ENCODE assay signal across 8 cellular contexts in the genomic region with DNA sequence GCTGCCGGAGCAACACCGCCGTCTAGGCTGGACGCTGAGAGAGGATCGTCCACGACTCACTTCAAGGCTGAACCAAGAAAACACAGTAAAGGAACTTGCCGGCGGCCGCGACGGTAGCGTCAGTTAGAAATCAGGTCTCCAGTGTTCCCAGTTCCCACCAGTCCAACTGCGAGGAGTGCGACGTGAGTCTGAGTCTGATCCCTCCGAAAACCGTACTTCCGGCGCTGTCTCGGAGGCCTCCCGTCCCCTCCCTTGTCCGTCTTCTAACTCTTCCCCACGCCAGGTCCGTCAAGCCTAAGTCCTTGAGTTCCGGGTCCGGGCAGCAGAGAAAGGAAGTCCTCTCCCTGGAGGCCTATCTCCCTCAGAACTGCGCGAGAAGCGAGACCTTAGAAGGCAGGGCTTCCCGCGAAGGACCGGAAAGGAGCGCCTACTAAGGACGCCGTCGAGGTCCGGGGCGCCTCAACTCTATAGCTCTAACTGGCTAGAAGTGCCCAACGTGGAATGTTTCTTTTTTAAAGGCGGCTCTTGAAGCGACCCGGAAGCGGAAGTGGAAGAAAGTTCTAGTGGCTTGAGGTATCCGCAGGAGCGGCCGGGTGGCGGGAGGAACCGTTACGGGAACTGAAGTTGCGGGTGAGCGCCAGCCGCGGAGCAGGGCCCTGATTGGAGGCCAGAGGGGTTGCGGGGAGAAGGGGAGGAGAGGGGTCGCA. TPM values are rescaled to one million over a fixed set of nuclear protein-coding genes. Genes with fewer than 3 reads are reported as not detected.
DNase-seq lines count a peak whose midpoint lies in the region; ATAC-seq, FAIRE-seq and TF ChIP-seq lines count a peak whose summit lies in the region.

TSS of gene BANF1 (plus strand) at position 563 of the 707 bp plus-strand sequence. CDS start 748 bp downstream, outside the sequence.
TSS of gene EIF1AD (minus strand) at position 217 of the 707 bp plus-strand sequence. CDS start 1,768 bp downstream, outside the sequence.

- peak within 1 kb of the TSS; percentile 99 for H3K4me3 Mint-ChIP-seq in chondrocyte (ENCODE audit: unreplicated experiment)

- TF ChIP-seq CTCF in chondrocyte (IDR thresholded peaks at IDR 0.05) = no peak

- H3K4me1 Mint-ChIP-seq in chondrocyte (ENCODE audit: low read depth) = peaks cover 26% of the 10 kb centered on the region

- no peaks in the 10 kb centered on the region for H3K9me3 Mint-ChIP-seq in chondrocyte (ENCODE audit: low read depth)

- DNase-seq in Ammon's horn (ENCODE audit: low spot score) (peak; percentile 97), GM19239 (ENCODE audit: insufficient read length, low spot score) (peak; percentile 87), NCI-H524 (lab: John Stamatoyannopoulos, UW) (peak; percentile 97 to 98), chondrocyte (ENCODE audit: low spot score) (peak; percentile 96), kidney glomerular epithelial cell (lab: John Stamatoyannopoulos, UW) (peak; percentile 94)
- DNase-seq in activated CD4-positive, alpha-beta T cell treated with anti-CD3 and anti-CD28 coated beads for 24 hours (ENCODE audit: low read depth in 2 of 2) = peak; percentile 86 to 87
- peak; percentile 91 to 93 for DNase-seq in stimulated activated CD4-positive, alpha-beta T cell treated with anti-CD3 and anti-CD28 coated beads, Interleukin-15, amount 100 ng/mL, for 48 hours (ENCODE audit: low read depth in 2 of 2)

- H3K36me3 Mint-ChIP-seq in chondrocyte (ENCODE audit: low read depth) = peaks cover 26% of the 10 kb centered on the region

- peak within 1 kb of the TSS; percentile 99 for H3K27ac Mint-ChIP-seq in chondrocyte (ENCODE audit: unreplicated experiment)

- no peaks in the 10 kb centered on the region for H3K27me3 Mint-ChIP-seq in chondrocyte (ENCODE audit: low read depth)

- FAIRE-seq in GM19239 (lab: Jason Lieb, UNC) = peak; percentile 94

- ATAC-seq in HG03457 (IDR thresholded peaks at IDR 0.05; ENCODE audit: unreplicated experiment) = peak; percentile 54

RNA-seq across cellular contexts. Expression of gene BANF1, which starts in this region (rescaled TPM):
- total RNA-seq in chondrocyte = 178 to 243 TPM (median 187 TPM) in 3 replicates

RNA-seq across cellular contexts. Expression of gene EIF1AD, which starts in this region (rescaled TPM):
- total RNA-seq in chondrocyte = 30.6 to 36.6 TPM (median 34.0 TPM) in 3 replicates

Comparison
In these comparisons a context has a peak if more than half of its experiments do, and no peak if none do; other contexts are left out.
1. Peak in every context shown above with its lines: DNase-seq and ATAC-seq.